8 cellular contexts compared by ENCODE assay signal in the genomic region with DNA sequence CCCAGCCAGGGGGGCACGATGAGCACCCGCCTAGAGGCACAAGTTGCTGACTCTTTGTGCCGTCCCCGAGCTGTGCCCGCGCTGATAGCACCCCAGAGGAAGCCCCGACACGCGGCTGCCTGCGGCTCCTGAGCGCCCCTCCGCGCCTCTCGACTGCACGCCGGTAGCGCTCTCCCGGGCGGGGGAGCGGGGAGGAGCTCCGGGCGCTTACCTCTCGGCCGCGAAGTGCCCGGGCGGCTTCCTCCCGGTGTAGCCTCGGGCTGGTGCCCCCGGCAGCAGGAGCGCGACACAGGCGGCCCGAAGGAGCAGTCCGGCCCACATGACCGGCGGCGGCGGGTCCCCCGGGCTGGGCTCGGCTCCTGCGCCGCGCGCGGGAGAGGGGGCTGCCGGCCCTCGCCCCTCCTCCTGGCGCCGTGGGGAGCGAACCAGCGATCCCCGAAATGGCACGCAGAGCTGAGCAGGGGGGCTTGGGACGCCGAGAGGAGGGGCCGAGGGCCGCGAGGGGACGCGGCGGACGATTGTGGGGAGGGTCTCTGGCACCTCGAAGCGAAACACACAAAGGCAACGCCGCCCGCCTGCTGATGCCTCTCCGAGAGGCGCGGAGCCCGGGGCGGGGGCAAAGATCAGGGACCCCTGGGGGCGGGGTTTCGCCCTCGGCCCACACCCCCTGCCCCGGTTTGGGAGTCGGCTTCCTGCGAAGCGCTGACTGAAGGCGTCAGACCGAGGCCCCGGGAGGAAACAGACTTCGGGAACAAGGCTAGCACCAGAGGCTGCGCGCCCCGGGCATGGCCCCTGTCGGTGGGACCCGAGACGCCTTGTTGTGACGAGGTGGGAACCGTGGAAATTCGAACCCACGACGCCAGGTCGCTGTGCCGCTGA. TPM values are rescaled to one million over a fixed set of nuclear protein-coding genes. Genes with fewer than 3 reads are reported as not detected.
DNase-seq lines count a peak whose midpoint lies in the region; ATAC-seq, FAIRE-seq and TF ChIP-seq lines count a peak whose summit lies in the region.

A gene with protein sequence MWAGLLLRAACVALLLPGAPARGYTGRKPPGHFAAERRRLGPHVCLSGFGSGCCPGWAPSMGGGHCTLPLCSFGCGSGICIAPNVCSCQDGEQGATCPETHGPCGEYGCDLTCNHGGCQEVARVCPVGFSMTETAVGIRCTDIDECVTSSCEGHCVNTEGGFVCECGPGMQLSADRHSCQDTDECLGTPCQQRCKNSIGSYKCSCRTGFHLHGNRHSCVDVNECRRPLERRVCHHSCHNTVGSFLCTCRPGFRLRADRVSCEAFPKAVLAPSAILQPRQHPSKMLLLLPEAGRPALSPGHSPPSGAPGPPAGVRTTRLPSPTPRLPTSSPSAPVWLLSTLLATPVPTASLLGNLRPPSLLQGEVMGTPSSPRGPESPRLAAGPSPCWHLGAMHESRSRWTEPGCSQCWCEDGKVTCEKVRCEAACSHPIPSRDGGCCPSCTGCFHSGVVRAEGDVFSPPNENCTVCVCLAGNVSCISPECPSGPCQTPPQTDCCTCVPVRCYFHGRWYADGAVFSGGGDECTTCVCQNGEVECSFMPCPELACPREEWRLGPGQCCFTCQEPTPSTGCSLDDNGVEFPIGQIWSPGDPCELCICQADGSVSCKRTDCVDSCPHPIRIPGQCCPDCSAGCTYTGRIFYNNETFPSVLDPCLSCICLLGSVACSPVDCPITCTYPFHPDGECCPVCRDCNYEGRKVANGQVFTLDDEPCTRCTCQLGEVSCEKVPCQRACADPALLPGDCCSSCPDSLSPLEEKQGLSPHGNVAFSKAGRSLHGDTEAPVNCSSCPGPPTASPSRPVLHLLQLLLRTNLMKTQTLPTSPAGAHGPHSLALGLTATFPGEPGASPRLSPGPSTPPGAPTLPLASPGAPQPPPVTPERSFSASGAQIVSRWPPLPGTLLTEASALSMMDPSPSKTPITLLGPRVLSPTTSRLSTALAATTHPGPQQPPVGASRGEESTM (minus strand): TSS at position 600 of the 879 bp plus-strand sequence. CDS start 279 bp downstream, at position 321.

- DNase-seq in CMK (ENCODE audit: low read depth) (peak; percentile 63), HT-29 (ENCODE audit: low spot score) (peak; percentile 59), RCC 7860 (ENCODE audit: low spot score) (peak; percentile 5), activated gamma-delta T cell (lab: John Stamatoyannopoulos, UW) (peak; percentile 45), glomerular visceral epithelial cell (ENCODE audit: extremely low spot score) (peak; percentile 52), progenitor cell of endocrine pancreas (ENCODE audit: low spot score, unreplicated experiment) (peak; percentile 65), A172 (ENCODE audit: low spot score) (no peak)

- ATAC-seq in GM19452 (IDR thresholded peaks at IDR 0.05; ENCODE audit: unreplicated experiment), result peak; percentile 73

- peaks cover 10% of the 10 kb centered on the region for H3K27me3 Mint-ChIP-seq in progenitor cell of endocrine pancreas

- peak within 1 kb of the TSS; percentile 81 for H3K4me3 Mint-ChIP-seq in progenitor cell of endocrine pancreas (ENCODE audit: low read depth)

- H3K4me1 Mint-ChIP-seq in progenitor cell of endocrine pancreas (ENCODE audit: low read depth), result peaks cover 13% of the 10 kb centered on the region

- H3K9me3 Mint-ChIP-seq in progenitor cell of endocrine pancreas (ENCODE audit: low read depth), result no peaks in the 10 kb centered on the region

- no peak for FAIRE-seq in RCC 7860 (lab: Jason Lieb, UNC)

- peak within 1 kb of the TSS; percentile 89 for H3K27ac Mint-ChIP-seq in progenitor cell of endocrine pancreas

- peak; percentile 31 for TF ChIP-seq CTCF in progenitor cell of endocrine pancreas (IDR thresholded peaks at IDR 0.05; ENCODE audit: unreplicated experiment)

- peaks cover 16% of the 10 kb centered on the region for H3K36me3 Mint-ChIP-seq in progenitor cell of endocrine pancreas (ENCODE audit: insufficient read depth)

RNA-seq across cellular contexts. Expression of the gene that starts here (rescaled TPM):
- total RNA-seq in HT-29 (2014; rRNA removed; shearing (Covaris generic)), result not detected in 2 replicates
- 34.0 and 40.1 TPM in 2 replicates for total RNA-seq in progenitor cell of endocrine pancreas
- 0.05 TPM in 1 of 2 replicates, not detected in the other for total RNA-seq in A172 (2014; rRNA removed; shearing (Covaris generic))

Comparison
In these comparisons a context has a peak if more than half of its experiments do, and no peak if none do; other contexts are left out.
1. RNA of the gene that starts here (total RNA-seq): 34.0 to 40.1 TPM in progenitor cell of endocrine pancreas; 0.05 TPM in A172 and not detected in HT-29; every median in the first group is over 10 times any median in the second.
2. Peak in DNase-seq in HT-29; RNA of the gene not detected or under 1 TPM.